ENCODE assay signal across 24 cellular contexts in genomic region chr12:117790198-117790597, GRCh38.
"Had no signal": no experiment of that assay in that cellular context is flagged by ENCODE, and none has a peak within 500 bp of the region (broad histone marks: within the 10 kb centered on the region; RNA-seq: fewer than 3 reads in every experiment).

No MANE protein-coding gene starts in this region.

- H3K27me3 ChIP-seq: Peyer's patch had no signal

- H3K4me1 ChIP-seq: Peyer's patch had no signal

- FAIRE-seq: bronchial epithelial cell had no signal

- DNase-seq: activated CD4-positive, alpha-beta T cell treated with anti-CD3 and anti-CD28 coated beads for 36 hours; activated CD4-positive, alpha-beta T cell treated with anti-CD3 and anti-CD28 coated beads, Interleukin-2, amount 10 ng/mL, durations not matched to agents 7 days and 5 days; activated CD4-positive, alpha-beta T cell treated with anti-CD3 and anti-CD28 coated beads, Interleukin-2, amount 50 U/mL, for 48 hours; activated CD8-positive, alpha-beta T cell treated with anti-CD3 and anti-CD28 coated beads, Interleukin-2, amount 10 ng/mL, durations not matched to agents 7 days and 5 days; activated gamma-delta T cell treated with Interleukin-2 at 50 U/mL for 16 hours; activated naive CD4-positive, alpha-beta T cell treated with anti-CD3 and anti-CD28 coated beads, Interleukin-2, amount 10 ng/mL, durations not matched to agents 7 days and 5 days; activated naive CD8-positive, alpha-beta T cell treated with anti-CD3 and anti-CD28 coated beads, Interleukin-2, amount 50 U/mL, for 24 hours; activated T-cell treated with anti-CD3 and anti-CD28 coated beads, Interleukin-2, amount 50 U/mL, for 4 hours; anterior cingulate cortex; cerebellar nuclear complex; Karpas-422; NCI-H1105; NCI-H1417 treated with DMSO at 0.1 percent for 48 hours; NCI-H187 treated with DMSO at 0.1 percent for 48 hours; NCI-H2081; NCI-H524 treated with DMSO at 0.1 percent for 48 hours; PC-3; Peyer's patch; RPMI8226; SIG-M5; SW 1271; T-helper 1 cell; T1000 had no signal

- H3K36me3 ChIP-seq: Peyer's patch had no signal

- H3K27ac ChIP-seq: Peyer's patch had no signal

- H3K4me3 ChIP-seq: Peyer's patch had no signal
